ENCODE assay signal across 1 cellular context in the genomic region with DNA sequence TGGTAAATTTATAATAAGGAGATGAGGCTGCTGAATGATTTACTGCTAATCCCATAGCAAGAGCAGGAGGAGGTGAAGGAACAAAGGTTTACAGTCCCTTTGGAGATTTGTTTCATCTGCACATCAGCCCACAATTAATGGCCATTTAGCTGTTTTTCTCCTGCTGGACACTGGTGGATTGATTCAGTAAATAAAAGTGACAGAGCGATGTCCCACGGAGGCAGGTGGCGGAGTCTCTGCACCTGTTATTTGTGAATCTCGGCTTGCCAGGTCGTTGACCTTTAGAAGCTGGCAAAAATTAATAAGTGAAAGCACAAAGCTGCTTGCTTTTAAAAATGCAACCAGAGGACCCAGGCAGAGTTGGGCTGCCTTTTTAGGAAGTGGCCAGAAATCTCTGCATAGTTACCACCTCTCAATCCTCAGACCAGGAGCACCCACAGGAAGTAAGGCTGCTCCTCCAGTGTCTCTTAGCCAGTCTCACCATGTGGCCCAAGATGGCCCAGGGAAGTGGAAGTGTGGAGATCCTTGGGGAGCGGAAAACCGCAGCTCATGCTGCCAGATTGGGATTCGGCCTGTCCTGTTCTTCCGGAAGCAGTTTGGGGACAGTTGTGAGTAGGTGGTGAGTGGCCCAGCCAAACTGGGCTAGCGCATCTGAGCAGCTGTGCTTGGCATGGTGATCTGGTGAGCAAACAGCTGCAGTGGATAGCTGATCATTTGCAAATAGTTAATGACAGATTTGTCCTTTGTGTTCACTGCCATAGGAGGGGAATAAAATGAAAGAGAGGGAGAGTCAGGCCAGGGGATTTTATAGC.
TF ChIP-seq lines count a peak whose summit lies in the region.

No MANE protein-coding gene starts in this region.

TF ChIP-seq in GM23338, 12 proteins besides CTCF, POLR2A, EP300 and RAD21 (continued from another document):
- TF ChIP-seq, protein P1, sequence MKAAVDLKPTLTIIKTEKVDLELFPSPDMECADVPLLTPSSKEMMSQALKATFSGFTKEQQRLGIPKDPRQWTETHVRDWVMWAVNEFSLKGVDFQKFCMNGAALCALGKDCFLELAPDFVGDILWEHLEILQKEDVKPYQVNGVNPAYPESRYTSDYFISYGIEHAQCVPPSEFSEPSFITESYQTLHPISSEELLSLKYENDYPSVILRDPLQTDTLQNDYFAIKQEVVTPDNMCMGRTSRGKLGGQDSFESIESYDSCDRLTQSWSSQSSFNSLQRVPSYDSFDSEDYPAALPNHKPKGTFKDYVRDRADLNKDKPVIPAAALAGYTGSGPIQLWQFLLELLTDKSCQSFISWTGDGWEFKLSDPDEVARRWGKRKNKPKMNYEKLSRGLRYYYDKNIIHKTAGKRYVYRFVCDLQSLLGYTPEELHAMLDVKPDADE (IDR thresholded peaks at IDR 0.05) = no peak
- TF ChIP-seq EZH2phosphoT487 (IDR thresholded peaks at IDR 0.05; ENCODE audit: unreplicated experiment) (no peak), CREB1 (CRISPR knock-in tag; IDR thresholded peaks at IDR 0.05; ENCODE audit: low read depth) (no peak), NANOG (IDR thresholded peaks at IDR 0.05; ENCODE audit: borderline replicate concordance) (no peak), EZH2 (IDR thresholded peaks at IDR 0.05; ENCODE audit: low read depth, unreplicated experiment) (no peak), JUNB (IDR thresholded peaks at IDR 0.05; ENCODE audit: unreplicated experiment) (no peak), STAT1 (IDR thresholded peaks at IDR 0.05; ENCODE audit: unreplicated experiment) (no peak)
- TF ChIP-seq, protein P2, sequence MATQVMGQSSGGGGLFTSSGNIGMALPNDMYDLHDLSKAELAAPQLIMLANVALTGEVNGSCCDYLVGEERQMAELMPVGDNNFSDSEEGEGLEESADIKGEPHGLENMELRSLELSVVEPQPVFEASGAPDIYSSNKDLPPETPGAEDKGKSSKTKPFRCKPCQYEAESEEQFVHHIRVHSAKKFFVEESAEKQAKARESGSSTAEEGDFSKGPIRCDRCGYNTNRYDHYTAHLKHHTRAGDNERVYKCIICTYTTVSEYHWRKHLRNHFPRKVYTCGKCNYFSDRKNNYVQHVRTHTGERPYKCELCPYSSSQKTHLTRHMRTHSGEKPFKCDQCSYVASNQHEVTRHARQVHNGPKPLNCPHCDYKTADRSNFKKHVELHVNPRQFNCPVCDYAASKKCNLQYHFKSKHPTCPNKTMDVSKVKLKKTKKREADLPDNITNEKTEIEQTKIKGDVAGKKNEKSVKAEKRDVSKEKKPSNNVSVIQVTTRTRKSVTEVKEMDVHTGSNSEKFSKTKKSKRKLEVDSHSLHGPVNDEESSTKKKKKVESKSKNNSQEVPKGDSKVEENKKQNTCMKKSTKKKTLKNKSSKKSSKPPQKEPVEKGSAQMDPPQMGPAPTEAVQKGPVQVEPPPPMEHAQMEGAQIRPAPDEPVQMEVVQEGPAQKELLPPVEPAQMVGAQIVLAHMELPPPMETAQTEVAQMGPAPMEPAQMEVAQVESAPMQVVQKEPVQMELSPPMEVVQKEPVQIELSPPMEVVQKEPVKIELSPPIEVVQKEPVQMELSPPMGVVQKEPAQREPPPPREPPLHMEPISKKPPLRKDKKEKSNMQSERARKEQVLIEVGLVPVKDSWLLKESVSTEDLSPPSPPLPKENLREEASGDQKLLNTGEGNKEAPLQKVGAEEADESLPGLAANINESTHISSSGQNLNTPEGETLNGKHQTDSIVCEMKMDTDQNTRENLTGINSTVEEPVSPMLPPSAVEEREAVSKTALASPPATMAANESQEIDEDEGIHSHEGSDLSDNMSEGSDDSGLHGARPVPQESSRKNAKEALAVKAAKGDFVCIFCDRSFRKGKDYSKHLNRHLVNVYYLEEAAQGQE (IDR thresholded peaks at IDR 0.05; ENCODE audit: unreplicated experiment) = no peak
